ENCODE assay signal across 21 cellular contexts in genomic region chr18:59180150-59180845, GRCh38. TPM values are rescaled to one million over a fixed set of nuclear protein-coding genes. Genes with fewer than 3 reads are reported as not detected.
A peak's percentile ranks its signal among the peaks of the same experiment; 100 is the strongest.
DNase-seq lines count a peak whose midpoint lies in the region; ATAC-seq, FAIRE-seq and TF ChIP-seq lines count a peak whose summit lies in the region.
"Had no signal": no experiment of that assay in that cellular context is flagged by ENCODE, and none has a peak within 500 bp of the region (broad histone marks: within the 10 kb centered on the region; RNA-seq: fewer than 3 reads in every experiment).

No MANE protein-coding gene starts in this region.

- FAIRE-seq in D721Med (lab: Jason Lieb, UNC), result peak; percentile 44
- FAIRE-seq: GM12892, RCC 7860 had no signal

- H3K9me3 ChIP-seq in MG63, result no peaks in the 10 kb centered on the region

- DNase-seq in D721Med (ENCODE audit: insufficient read length, low spot score), result no peak
- peak; percentile 62 for DNase-seq in MG63
- DNase-seq in epithelial cell of esophagus (ENCODE audit: low read depth), result peak; percentile 16
- peak; percentile 60 for DNase-seq in retinal pigment epithelial cell (ENCODE audit: low read depth)
- DNase-seq in SKM-1 treated with dmso at 0.1 percent for 144 hours (lab: John Stamatoyannopoulos, UW; ENCODE audit: unreplicated experiment), result no peak
- DNase-seq in NCI-H524 treated with DMSO at 0.1 percent for 48 hours (lab: John Stamatoyannopoulos, UW), result no peak
- no peak for DNase-seq in HuH-7.5 (ENCODE audit: low spot score)
- DNase-seq: activated gamma-delta T cell treated with Interleukin-2 at 50 U/mL for 16 hours; DND-41; effector CD8-positive, alpha-beta T cell; immature natural killer cell; NCI-H2029; NCI-H69; nucleus accumbens; stimulated activated naive B cell treated with anti-CD40 and anti-IgM and Interleukin-4, amounts not matched to agents 10 μg/mL and 1 μg/mL and 100 μg/mL, for 72 hours; T-cell had no signal

- peaks cover under 1% of the 10 kb centered on the region; the same call in 1 of the 2 replicates for H3K27me3 ChIP-seq in MG63

- no peaks in the 10 kb centered on the region for H3K36me3 ChIP-seq in MG63

- H3K4me3 ChIP-seq in MG63 (no peak overlapping the region), epithelial cell of esophagus (ENCODE audit: low read length) (no peak overlapping the region), retinal pigment epithelial cell (ENCODE audit: low read length) (no peak overlapping the region)
- H3K4me3 ChIP-seq: skin epidermis had no signal

- no peak for ATAC-seq in GM21737 (IDR thresholded peaks at IDR 0.05; ENCODE audit: unreplicated experiment)
- ATAC-seq: stimulated activated naive B cell treated with anti-CD40 and anti-IgM and Interleukin-4, amounts not matched to agents 10 μg/mL and 1 μg/mL and 100 μg/mL, for 72 hours; T-cell had no signal

- TF ChIP-seq CTCF in D721Med (IDR thresholded peaks at IDR 0.05; ENCODE audit: insufficient read depth, missing control alignments) (no peak), epithelial cell of esophagus (IDR thresholded peaks at IDR 0.05; ENCODE audit: insufficient read depth, low read depth, low read length, missing control alignments) (no peak), retinal pigment epithelial cell (conservative IDR thresholded peaks at IDR 0.05; ENCODE audit: low read depth, low read length) (no peak)

RNA-seq across cellular contexts. Expression of gene GRP, which starts 39.7 kb away (rescaled TPM):
- total RNA-seq in MG63 (2014; rRNA removed; shearing (Covaris generic); ENCODE audit: low replicate concordance), result not detected in 2 replicates
- total RNA-seq: T-cell, ureter had no signal

RNA-seq across cellular contexts. Expression of gene SEC11C, which starts 40.6 kb away (rescaled TPM):
- 48.1 and 57.1 TPM in 2 replicates for total RNA-seq in MG63 (2014; rRNA removed; shearing (Covaris generic); ENCODE audit: low replicate concordance)

Comparison
In these comparisons a context has a peak if more than half of its experiments do, and no peak if none do; other contexts are left out.
1. DNase-seq: peak in MG63 (single experiment), epithelial cell of esophagus (single experiment) and retinal pigment epithelial cell (single experiment); none in D721Med (single experiment), SKM-1 treated with dmso at 0.1 percent for 144 hours (single experiment), NCI-H524 treated with DMSO at 0.1 percent for 48 hours (single experiment) and HuH-7.5 (single experiment).